ENCODE assay signal across 27 cellular contexts in genomic region chr7:44569958-44570357, GRCh38. TPM values are rescaled to one million over a fixed set of nuclear protein-coding genes. Genes with fewer than 3 reads are reported as not detected.
"Had no signal": no experiment of that assay in that cellular context is flagged by ENCODE, and none has a peak within 500 bp of the region (broad histone marks: within the 10 kb centered on the region; RNA-seq: fewer than 3 reads in every experiment).

No MANE protein-coding gene starts in this region.

- H3K27ac Mint-ChIP-seq: activated T-helper 2 cell treated with anti-CD3 and anti-CD28 coated beads, Interferon-gamma antibody, Interleukin-2, Interleukin-4, amounts not matched to agents 10 μg/mL and 5 μg/mL and 100 μg/mL, durations not matched to agents 14 hours and 24 hours and 36 hours; progenitor cell of endocrine pancreas; T-helper 2 cell treated with Interferon-gamma antibody and Interleukin-4, amounts not matched to agents 5 μg/mL and 100 μg/mL, for 36 hours had no signal

- DNase-seq: activated CD4-positive, CD25-positive, alpha-beta regulatory T cell treated with anti-CD3 and anti-CD28 coated beads, Interleukin-2, amount 50 U/mL, for 72 hours; activated CD8-positive, alpha-beta memory T cell treated with anti-CD3 and anti-CD28 coated beads, Interleukin-2, amount 50 U/mL, for 4 hours; activated naive CD4-positive, alpha-beta T cell treated with anti-CD3 and anti-CD28 coated beads, Interleukin-2, amount 50 U/mL, for 16 hours; activated T-cell treated with anti-CD3 and anti-CD28 coated beads, Interleukin-2, amount 50 U/mL, for 4 hours; brain microvascular endothelial cell; central memory CD4-positive, alpha-beta T cell; effector memory CD4-positive, alpha-beta T cell; heart right ventricle; kidney; lower lobe of right lung; mesendoderm; mucosa of descending colon; occipital lobe; stimulated activated CD4-positive, alpha-beta T cell treated with anti-CD3 and anti-CD28 coated beads, Interleukin-12 subunit alpha, Interleukin-12 subunit beta, amount 100 ng/mL, for 4 hours; stimulated activated CD4-positive, alpha-beta T cell treated with anti-CD3 and anti-CD28 coated beads, Interleukin-4, amount 100 ng/mL, for 4 hours; stimulated activated naive CD8-positive, alpha-beta T cell treated with anti-CD3 and anti-CD28 coated beads, Interleukin-15, Interleukin-2, amounts not matched to agents 100 U/mL and 50 U/mL, for 24 hours; thyroid gland; upper lobe of right lung; WERI-Rb-1 had no signal

- H3K27ac ChIP-seq: adrenal gland, ascending aorta, brain microvascular endothelial cell, heart right ventricle, lower lobe of right lung, thyroid gland, upper lobe of right lung, WERI-Rb-1 had no signal

- H3K27me3 Mint-ChIP-seq: progenitor cell of endocrine pancreas had no signal

- ATAC-seq: activated T-cell treated with anti-CD3 and anti-CD28 coated beads, Interleukin-2, amount 50 U/mL, for 4 hours; heart right ventricle; lower lobe of right lung; mucosa of descending colon; SK-N-SH treated with all-trans-retinoic acid at 6 μM for 48 hours; stimulated activated naive CD8-positive, alpha-beta T cell treated with anti-CD3 and anti-CD28 coated beads, Interleukin-15, Interleukin-2, amounts not matched to agents 100 U/mL and 50 U/mL, for 24 hours; upper lobe of right lung had no signal

- H3K4me3 Mint-ChIP-seq: activated T-cell treated with anti-CD3 and anti-CD28 coated beads, Interleukin-2, amount 50 U/mL, for 4 hours; T-helper 2 cell treated with Interferon-gamma antibody and Interleukin-4, amounts not matched to agents 5 μg/mL and 100 μg/mL, for 36 hours had no signal

- H3K9me3 Mint-ChIP-seq: activated T-cell treated with anti-CD3 and anti-CD28 coated beads, Interleukin-2, amount 50 U/mL, for 4 hours; activated T-helper 2 cell treated with anti-CD3 and anti-CD28 coated beads, Interferon-gamma antibody, Interleukin-2, Interleukin-4, amounts not matched to agents 10 μg/mL and 5 μg/mL and 100 μg/mL, durations not matched to agents 14 hours and 24 hours and 36 hours; T-helper 2 cell treated with Interferon-gamma antibody and Interleukin-4, amounts not matched to agents 5 μg/mL and 100 μg/mL, for 36 hours had no signal

RNA-seq across cellular contexts. Expression of gene NPC1L1, which starts 28.8 kb away (rescaled TPM):
- total RNA-seq: activated T-helper 2 cell treated with anti-CD3 and anti-CD28 coated beads, Interferon-gamma antibody, Interleukin-2, Interleukin-4, amounts not matched to agents 10 μg/mL and 5 μg/mL and 100 μg/mL, durations not matched to agents 14 hours and 24 hours and 36 hours; ascending aorta; dermis microvascular lymphatic vessel endothelial cell; fibroblast of villous mesenchyme; thyroid gland had no signal
